In the genomic region with DNA sequence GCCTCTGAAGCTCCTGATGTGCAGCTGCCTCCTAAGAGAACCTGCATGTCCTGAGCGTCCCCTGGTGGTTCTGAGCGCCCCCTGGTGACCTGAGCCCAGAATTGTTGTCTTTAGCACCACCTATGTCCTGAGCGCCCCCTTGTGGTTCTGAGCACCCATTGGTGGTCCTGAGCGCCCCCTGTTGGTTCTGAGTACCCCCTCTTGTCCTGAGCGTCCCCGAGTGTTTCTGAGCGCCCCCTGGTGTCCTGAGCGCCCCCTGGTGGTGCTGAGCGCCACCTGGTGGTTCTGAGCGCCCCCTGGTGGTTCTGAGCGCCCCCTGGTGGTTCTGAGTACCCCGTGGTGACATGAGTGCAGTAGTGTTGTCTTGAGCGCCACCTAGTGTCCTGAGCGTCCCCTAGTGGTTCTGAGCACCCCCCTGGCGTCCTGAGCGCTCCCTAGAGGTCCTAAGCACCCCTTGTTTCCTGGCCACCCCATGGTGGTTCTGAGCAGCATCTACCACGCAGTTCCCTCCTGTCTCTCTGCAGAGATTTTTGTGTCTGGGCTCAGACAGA, we compare ENCODE assay signal across 9 cellular contexts.
A peak's percentile ranks its signal among the peaks of the same experiment; 100 is the strongest.
DNase-seq lines count a peak whose midpoint lies in the region; ATAC-seq, FAIRE-seq and TF ChIP-seq lines count a peak whose summit lies in the region.
"Had no signal": no experiment of that assay in that cellular context is flagged by ENCODE, and none has a peak within 500 bp of the region (broad histone marks: within the 10 kb centered on the region; RNA-seq: fewer than 3 reads in every experiment).

No MANE protein-coding gene starts in this region.

- peaks cover 5% of the 10 kb centered on the region for H3K9me3 Mint-ChIP-seq in T-helper 1 cell treated with Interleukin-12 subunit alpha and Interleukin-12 subunit beta and Interleukin-4 antibody, amounts not matched to agents 30 μg/mL and 1 μg/mL, for 36 hours
- H3K9me3 Mint-ChIP-seq in naive thymus-derived CD4-positive, alpha-beta T cell: peaks cover 0 to 6% (median 0%) of the 10 kb centered on the region in 11 donors

- no peak for FAIRE-seq in H54 (lab: Jason Lieb, UNC)

- H3K36me3 ChIP-seq in BJ (ENCODE audit: control insufficient read depth, insufficient read depth, low read length) (no peaks in the 10 kb centered on the region), esophagus muscularis mucosa (no peaks in the 10 kb centered on the region)
- no peaks in the 10 kb centered on the region for H3K36me3 ChIP-seq in naive thymus-derived CD4-positive, alpha-beta T cell (ENCODE audit: control insufficient read depth in 2 of 3, insufficient read depth in 3 of 3, low read length in 3 of 3)

- H3K36me3 Mint-ChIP-seq in T-helper 1 cell treated with Interleukin-12 subunit alpha and Interleukin-12 subunit beta and Interleukin-4 antibody, amounts not matched to agents 30 μg/mL and 1 μg/mL, for 36 hours (ENCODE audit: low read depth): no peaks in the 10 kb centered on the region
- H3K36me3 Mint-ChIP-seq in naive thymus-derived CD4-positive, alpha-beta T cell: no peaks in the 10 kb centered on the region

- no peak overlapping the region for H3K27ac ChIP-seq in naive thymus-derived CD4-positive, alpha-beta T cell (ENCODE audit: low read depth, low read length)
- no peak overlapping the region for H3K27ac ChIP-seq in esophagus muscularis mucosa (replicated peaks in 1 of 4)

- in situ Hi-C loops in astrocyte of the spinal cord (cut with HindIII; ENCODE audit: low sequenced_read_pairs): no loop called here

- H3K27me3 ChIP-seq in BJ (ENCODE audit: control insufficient read depth, insufficient read depth, low read length) (no peaks in the 10 kb centered on the region), esophagus muscularis mucosa (peaks cover 0 to 18% (median 0%) of the 10 kb centered on the region in 4 donors)
- H3K27me3 ChIP-seq in naive thymus-derived CD4-positive, alpha-beta T cell (ENCODE audit: control insufficient read depth in 2 of 2, insufficient read depth in 2 of 2, low read length in 2 of 2): no peaks in the 10 kb centered on the region

- peaks cover 60% of the 10 kb centered on the region for H3K27me3 Mint-ChIP-seq in T-helper 1 cell treated with Interleukin-12 subunit alpha and Interleukin-12 subunit beta and Interleukin-4 antibody, amounts not matched to agents 30 μg/mL and 1 μg/mL, for 36 hours (ENCODE audit: low read depth)
- peaks cover 0 to 44% (median 5%) of the 10 kb centered on the region in 5 donors for H3K27me3 Mint-ChIP-seq in naive thymus-derived CD4-positive, alpha-beta T cell

- H3K4me1 Mint-ChIP-seq in T-helper 1 cell treated with Interleukin-12 subunit alpha and Interleukin-12 subunit beta and Interleukin-4 antibody, amounts not matched to agents 30 μg/mL and 1 μg/mL, for 36 hours (ENCODE audit: low read depth): peaks cover 4% of the 10 kb centered on the region
- H3K4me1 Mint-ChIP-seq in naive thymus-derived CD4-positive, alpha-beta T cell: peaks cover 0 to 5% (median 0%) of the 10 kb centered on the region in 7 donors

- 60% methylated on average over 8 of the region's 17 CpGs for WGBS in esophagus muscularis mucosa

- peak overlapping the region; percentile 32 for H3K27ac Mint-ChIP-seq in T-helper 1 cell treated with Interleukin-12 subunit alpha and Interleukin-12 subunit beta and Interleukin-4 antibody, amounts not matched to agents 30 μg/mL and 1 μg/mL, for 36 hours
- peak overlapping the region; percentile 28 to 94 (median 60) for H3K27ac Mint-ChIP-seq in naive thymus-derived CD4-positive, alpha-beta T cell

- TF ChIP-seq CTCF in BJ (IDR thresholded peaks at IDR 0.05; ENCODE audit: insufficient read depth, low read depth, low read length) (peak; percentile 15; the same call in 1 of the 2 replicates), astrocyte of the spinal cord (IDR thresholded peaks at IDR 0.05; ENCODE audit: low read depth, low read length) (peak; percentile 23), esophagus muscularis mucosa (IDR thresholded peaks at IDR 0.05) (peak in 1 of 3 experiments; percentile 19)

- H3K4me3 ChIP-seq in BJ (ENCODE audit: low read depth, low read length) (no peak overlapping the region), astrocyte of the spinal cord (ENCODE audit: low read depth, low read length) (no peak overlapping the region), esophagus muscularis mucosa (no peak overlapping the region)
- no peak overlapping the region for H3K4me3 ChIP-seq in naive thymus-derived CD4-positive, alpha-beta T cell (ENCODE audit: low read length)

- peaks cover 0 to 6% (median 0%) of the 10 kb centered on the region in 3 experiments for H3K9me3 ChIP-seq in naive thymus-derived CD4-positive, alpha-beta T cell (ENCODE audit: control insufficient read depth in 2 of 3, low read length in 3 of 3)
- no peaks in the 10 kb centered on the region for H3K9me3 ChIP-seq in esophagus muscularis mucosa

- ATAC-seq in GM18907 (IDR thresholded peaks at IDR 0.05; ENCODE audit: unreplicated experiment): peak; percentile 93
- ATAC-seq in HG03139 (IDR thresholded peaks at IDR 0.05; ENCODE audit: unreplicated experiment): peak; percentile 77
- peak; percentile 94 for ATAC-seq in naive thymus-derived CD4-positive, alpha-beta T cell
- ATAC-seq: right cardiac atrium had no signal

- POLR2A ChIA-PET in BJ (lab: Charles Lee): no interaction called here
- POLR2A ChIA-PET in naive thymus-derived CD4-positive, alpha-beta T cell (lab: Charles Lee): no interaction called here

- TF ChIP-seq POLR2A in H54 (IDR thresholded peaks at IDR 0.05; ENCODE audit: low read depth, low read length): no peak
- TF ChIP-seq POLR2A in esophagus muscularis mucosa (IDR thresholded peaks at IDR 0.05; ENCODE audit: low read depth): no peak

- intact Hi-C loops in naive thymus-derived CD4-positive, alpha-beta T cell (cut with micrococcal nuclease): loop anchor here in 1 of 2 donors (2.0 to 10.0 kb wide), 2 partner anchors 106 to 354 kb away; no protein-coding TSS in a partner anchor
- intact Hi-C loops in esophagus muscularis mucosa (cut with DNase I): no loop called here

- no peaks in the 10 kb centered on the region for H3K4me1 ChIP-seq in naive thymus-derived CD4-positive, alpha-beta T cell (ENCODE audit: control insufficient read depth in 2 of 2, insufficient read depth in 2 of 2, low read length in 2 of 2)
- no peaks in the 10 kb centered on the region for H3K4me1 ChIP-seq in esophagus muscularis mucosa

- CTCF ChIA-PET in BJ (lab: Yijun Ruan, JAX): interaction anchor here (1.0 kb wide), 1 partner anchor 11 kb away, joined by 3 read pairs; no protein-coding TSS in a partner anchor
- CTCF ChIA-PET in naive thymus-derived CD4-positive, alpha-beta T cell (lab: Charles Lee): interaction anchor here (0.7 kb wide), 1 partner anchor 51 kb away, joined by 3 read pairs; no protein-coding TSS in a partner anchor

- no peak for TF ChIP-seq EP300 in esophagus muscularis mucosa (IDR thresholded peaks at IDR 0.05)

- DNase-seq in BJ (ENCODE audit: low read depth): no peak
- DNase-seq in astrocyte of the spinal cord (ENCODE audit: low read depth, low spot score): no peak
- peak; percentile 46 to 88 (median 62) for DNase-seq in naive thymus-derived CD4-positive, alpha-beta T cell
- no peak for DNase-seq in H54 (ENCODE audit: insufficient read length, low spot score)
- DNase-seq in esophagus muscularis mucosa (ENCODE audit: extremely low spot score): no peak

- no peak overlapping the region for H3K4me3 Mint-ChIP-seq in T-helper 1 cell treated with Interleukin-12 subunit alpha and Interleukin-12 subunit beta and Interleukin-4 antibody, amounts not matched to agents 30 μg/mL and 1 μg/mL, for 36 hours
- peak overlapping the region in 3 of 10 donors; percentile 32 to 66 (median 44) for H3K4me3 Mint-ChIP-seq in naive thymus-derived CD4-positive, alpha-beta T cell

Comparison
In these comparisons a context has a peak if more than half of its experiments do, and no peak if none do; other contexts are left out.
1. DNase-seq: peak in naive thymus-derived CD4-positive, alpha-beta T cell (9 of 9); none in BJ (single experiment), astrocyte of the spinal cord (single experiment), H54 (single experiment) and esophagus muscularis mucosa (single experiment).
2. Peak in every context shown above with its lines, with median percentiles within 50 percentile points of each other: ATAC-seq.